In genomic region chr12:28865776-28866175, GRCh38 we compare ENCODE assay signal across 19 cellular contexts.
"Had no signal": no experiment of that assay in that cellular context is flagged by ENCODE, and none has a peak within 500 bp of the region (broad histone marks: within the 10 kb centered on the region; RNA-seq: fewer than 3 reads in every experiment).

No MANE protein-coding gene starts in this region.

- H3K9me3 ChIP-seq: MG63, SK-N-SH had no signal

- H3K4me3 ChIP-seq: MG63 had no signal

- DNase-seq: Karpas-422, KG1, MG63, NCI-H1092, NCI-H1105 treated with DMSO at 0.1 percent for 48 hours, NCI-H1417 treated with DMSO at 0.1 percent for 48 hours, NCI-H146, NCI-H1694 treated with DMSO at 0.1 percent for 48 hours, NCI-H1930, NCI-H2081, NCI-H2107, NCI-H2227 treated with DMSO at 0.1 percent for 48 hours, NCI-H524 treated with DMSO at 0.1 percent for 48 hours, NCI-H69, NCI-H774, Right ventricle myocardium superior, RPMI8226, SIG-M5, SK-N-SH had no signal

- H3K36me3 ChIP-seq: MG63 had no signal

- H3K27me3 ChIP-seq: MG63 had no signal

- H3K9ac ChIP-seq: SK-N-SH had no signal
